ENCODE assay signal across 1 cellular context in genomic region chr3:52529376-52530333, GRCh38.
TF ChIP-seq lines count a peak whose summit lies in the region.

No MANE protein-coding gene starts in this region.

TF ChIP-seq in HepG2, 621 proteins besides CTCF, POLR2A, EP300 and RAD21:
- TF ChIP-seq POLR2G (IDR thresholded peaks at IDR 0.05; ENCODE audit: low read depth, low read length) (0 out of 2 replicates have a peak, but pooled peaks have one; percentile 1), GABPB1 (CRISPR knock-in tag; IDR thresholded peaks at IDR 0.05) (no peak)
